Comparison of ENCODE assay signal across 8 cellular contexts in the genomic region with DNA sequence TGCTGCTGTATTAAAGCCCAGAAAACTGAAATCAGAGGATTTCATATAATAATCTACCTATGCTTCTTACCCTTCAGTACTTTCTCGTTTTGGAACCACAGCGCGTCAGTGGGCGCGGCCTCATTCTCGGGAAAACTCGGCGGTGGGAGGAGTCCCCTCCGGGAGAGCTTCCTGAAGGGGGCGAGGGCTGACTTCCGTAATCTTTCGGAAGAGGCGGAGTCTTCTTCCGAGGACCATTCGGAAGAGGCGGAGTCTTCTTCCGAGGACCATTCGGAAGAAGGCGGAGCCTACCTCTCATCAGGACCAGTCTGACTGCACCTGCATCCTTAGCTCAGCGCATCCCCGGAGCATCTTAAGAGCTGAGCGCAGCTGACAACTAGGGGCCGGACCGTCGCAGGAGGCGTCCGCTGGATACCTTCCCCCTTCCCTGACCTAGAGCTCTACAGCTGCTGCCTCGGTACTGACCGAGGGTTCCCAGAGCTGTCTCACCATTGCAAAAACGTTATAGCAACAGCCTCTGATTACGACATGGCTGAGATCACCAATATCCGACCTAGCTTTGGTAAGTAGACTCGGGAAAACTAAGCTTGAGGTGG. TPM values are rescaled to one million over a fixed set of nuclear protein-coding genes. Genes with fewer than 3 reads are reported as not detected.
DNase-seq lines count a peak whose midpoint lies in the region; ATAC-seq and TF ChIP-seq lines count a peak whose summit lies in the region.

A gene with protein sequence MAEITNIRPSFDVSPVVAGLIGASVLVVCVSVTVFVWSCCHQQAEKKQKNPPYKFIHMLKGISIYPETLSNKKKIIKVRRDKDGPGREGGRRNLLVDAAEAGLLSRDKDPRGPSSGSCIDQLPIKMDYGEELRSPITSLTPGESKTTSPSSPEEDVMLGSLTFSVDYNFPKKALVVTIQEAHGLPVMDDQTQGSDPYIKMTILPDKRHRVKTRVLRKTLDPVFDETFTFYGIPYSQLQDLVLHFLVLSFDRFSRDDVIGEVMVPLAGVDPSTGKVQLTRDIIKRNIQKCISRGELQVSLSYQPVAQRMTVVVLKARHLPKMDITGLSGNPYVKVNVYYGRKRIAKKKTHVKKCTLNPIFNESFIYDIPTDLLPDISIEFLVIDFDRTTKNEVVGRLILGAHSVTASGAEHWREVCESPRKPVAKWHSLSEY (plus strand): TSS at position 334 of the 596 bp plus-strand sequence. CDS start 195 bp downstream, at position 529.

- H3K36me3 ChIP-seq in CD4-positive, alpha-beta memory T cell (ENCODE audit: insufficient read depth, low read length): peaks cover 4% of the 10 kb centered on the region
- peaks cover 0 to 4% (median 0%) of the 10 kb centered on the region in 4 donors for H3K36me3 ChIP-seq in right lobe of liver

- intact Hi-C loops in CD4-positive, alpha-beta memory T cell (cut with micrococcal nuclease): loop anchor here (1.0 to 5.0 kb wide), 2 partner anchors 52 to 118 kb away; a partner anchor contains a TSS
- intact Hi-C loops in right lobe of liver (cut with DNase I): no loop called here

- H3K9me3 ChIP-seq in CD4-positive, alpha-beta memory T cell (ENCODE audit: control insufficient read depth in 1 of 2, low read length in 2 of 2): no peaks in the 10 kb centered on the region
- no peaks in the 10 kb centered on the region for H3K9me3 ChIP-seq in right lobe of liver

- peaks cover 5 to 17% of the 10 kb centered on the region in 2 donors for H3K36me3 Mint-ChIP-seq in CD4-positive, alpha-beta memory T cell

- H3K4me1 Mint-ChIP-seq in CD4-positive, alpha-beta memory T cell: peaks cover 18 to 53% (median 33%) of the 10 kb centered on the region in 4 donors

- WGBS in right lobe of liver (ENCODE audit: insufficient coverage, low coverage, low lambda C conversion rate, missing lambda C conversion rate): under 1% methylated on average over 31 of the region's 33 CpGs

- TF ChIP-seq CTCF in right lobe of liver (IDR thresholded peaks at IDR 0.05): peak in 2 of 4 donors; percentile 5 to 23

- peak within 1 kb of the TSS; percentile 88 to 100 (median 96) for H3K27ac Mint-ChIP-seq in CD4-positive, alpha-beta memory T cell

- no peaks in the 10 kb centered on the region for H3K27me3 Mint-ChIP-seq in CD4-positive, alpha-beta memory T cell

- peaks cover 48% of the 10 kb centered on the region for H3K4me1 ChIP-seq in CD4-positive, alpha-beta memory T cell (ENCODE audit: insufficient read depth, low read length)
- peaks cover 0 to 21% (median 8%) of the 10 kb centered on the region in 4 donors for H3K4me1 ChIP-seq in right lobe of liver

- peak; percentile 65 for ATAC-seq in GM19468 (IDR thresholded peaks at IDR 0.05; ENCODE audit: extremely low read depth, unreplicated experiment)
- peak; percentile 92 to 96 (median 93) for ATAC-seq in right lobe of liver

- peak within 1 kb of the TSS; percentile 88 to 99 (median 90) for H3K4me3 Mint-ChIP-seq in CD4-positive, alpha-beta memory T cell

- H3K27ac ChIP-seq in CD4-positive, alpha-beta memory T cell (ENCODE audit: low read depth, low read length): peak within 1 kb of the TSS; percentile 73
- H3K27ac ChIP-seq in right lobe of liver: peak within 1 kb of the TSS; percentile 58 to 89 (median 61)

- POLR2A ChIA-PET in CD4-positive, alpha-beta memory T cell (lab: Charles Lee; ENCODE audit: partially characterized antibody): interaction anchor here (0.6 to 2.6 kb wide), 16 partner anchors 9 to 586 kb away, joined by 3 to 17 read pairs (median 4); a partner anchor contains a TSS

- DNase-seq in CD4-positive, alpha-beta memory T cell: peak; percentile 88 to 94 (median 91)
- peak; percentile 82 for DNase-seq in HS-5 (ENCODE audit: low read depth)
- peak; percentile 96 for DNase-seq in NK-92 treated with Interleukin-12 subunit alpha and Interleukin-12 subunit beta, amount 100 ng/mL, for 24 hours (lab: John Stamatoyannopoulos, UW)
- DNase-seq in activated CD8-positive, alpha-beta memory T cell treated with anti-CD3 and anti-CD28 coated beads for 1 hour (ENCODE audit: extremely low read depth in 1 of 2, low read depth in 1 of 2): peak; percentile 73 to 86
- peak; percentile 92 for DNase-seq in ecto neural progenitor cell (ENCODE audit: low spot score)
- DNase-seq in right lobe of liver: peak; percentile 95 to 97 (median 95)
- peak; percentile 95 for DNase-seq in stimulated activated CD4-positive, alpha-beta T cell treated with anti-CD3 and anti-CD28 coated beads, Interleukin-4, amount 100 ng/mL, for 24 hours

- CTCF ChIA-PET in CD4-positive, alpha-beta memory T cell (lab: Charles Lee; ENCODE audit: partially characterized antibody): interaction anchor here (0.9 to 1.0 kb wide), 2 partner anchors 10 to 13 kb away, joined by 3 read pairs; no protein-coding TSS in a partner anchor

- H3K27me3 ChIP-seq in CD4-positive, alpha-beta memory T cell (ENCODE audit: insufficient read depth, low read length): no peaks in the 10 kb centered on the region
- H3K27me3 ChIP-seq in right lobe of liver: no peaks in the 10 kb centered on the region

- TF ChIP-seq POLR2A in right lobe of liver (IDR thresholded peaks at IDR 0.05): no peak

- H3K9me3 Mint-ChIP-seq in CD4-positive, alpha-beta memory T cell: no peaks in the 10 kb centered on the region

- peak within 1 kb of the TSS; percentile 36 to 68 for H3K4me3 ChIP-seq in CD4-positive, alpha-beta memory T cell (ENCODE audit: low read length in 2 of 2)
- peak within 1 kb of the TSS; percentile 43 to 58 (median 45) for H3K4me3 ChIP-seq in right lobe of liver

RNA-seq across cellular contexts. Expression of the gene that starts here (rescaled TPM):
- 10 to 100 TPM; 17.7 to 18.2 TPM for total RNA-seq in CD4-positive, alpha-beta memory T cell
- polyA plus RNA-seq in CD4-positive, alpha-beta memory T cell: 10 to 100 TPM; 10.7 to 15.8 TPM
- 1 to 10 TPM in 1 of 6 experiments, under 1 TPM in 5; 0.46 to 1.5 (median 0.73) TPM for total RNA-seq in right lobe of liver

Comparison
In these comparisons a context has a peak if more than half of its experiments do, and no peak if none do; other contexts are left out.
1. Peak in every context shown above with its lines: DNase-seq, ATAC-seq, H3K4me3 ChIP-seq and H3K27ac ChIP-seq.
2. RNA of the gene that starts here (total RNA-seq): 17.7 to 18.2 TPM in CD4-positive, alpha-beta memory T cell; 0.46 to 1.5 TPM in right lobe of liver; every median in the first group is over 4 times any median in the second.